ENCODE assay signal across 8 cellular contexts in genomic region chr7:29806131-29806792, GRCh38. TPM values are rescaled to one million over a fixed set of nuclear protein-coding genes. Genes with fewer than 3 reads are reported as not detected.
DNase-seq lines count a peak whose midpoint lies in the region; ATAC-seq, FAIRE-seq and TF ChIP-seq lines count a peak whose summit lies in the region.

Gene WIPF3 (plus strand): TSS chr7:29806508. CDS start chr7:29834725, 28,217 bp downstream.

- H3K27ac Mint-ChIP-seq in activated CD8-positive, alpha-beta memory T cell treated with anti-CD3 and anti-CD28 coated beads, Interleukin-2, amount 10 ng/mL, durations not matched to agents 7 days and 5 days: no peak within 1 kb of the TSS

- peak within 1 kb of the TSS; percentile 33 for H3K4me3 ChIP-seq in astrocyte of the cerebellum (ENCODE audit: low read depth, low read length)
- H3K4me3 ChIP-seq in small intestine (ENCODE audit: low read depth in 1 of 2, low read length in 2 of 2): peak within 1 kb of the TSS; percentile 8 to 64

- H3K27ac ChIP-seq in small intestine (ENCODE audit: low read depth in 1 of 2, low read length in 1 of 2): peak within 1 kb of the TSS in 1 of 2 donors; percentile 27

- TF ChIP-seq CTCF in astrocyte of the cerebellum (IDR thresholded peaks at IDR 0.05; ENCODE audit: low read depth, low read length, missing control alignments): no peak

- H3K4me3 Mint-ChIP-seq in activated CD8-positive, alpha-beta memory T cell treated with anti-CD3 and anti-CD28 coated beads, Interleukin-2, amount 10 ng/mL, durations not matched to agents 7 days and 5 days: no peak within 1 kb of the TSS

- DNase-seq in activated CD8-positive, alpha-beta memory T cell treated with anti-CD3 and anti-CD28 coated beads, Interleukin-2, amount 10 ng/mL, durations not matched to agents 7 days and 5 days: no peak
- DNase-seq in activated CD8-positive, alpha-beta memory T cell treated with anti-CD3 and anti-CD28 coated beads for 24 hours: no peak
- no peak for DNase-seq in astrocyte of the cerebellum (ENCODE audit: low read depth)
- peak; percentile 32 for DNase-seq in inferior parietal cortex (ENCODE audit: extremely low spot score)
- peak; percentile 75 for DNase-seq in small intestine
- DNase-seq in activated effector memory CD4-positive, alpha-beta T cell treated with Interleukin-2 at 50 U/mL for 16 hours: no peak
- DNase-seq in effector CD8-positive, alpha-beta T cell (lab: John Stamatoyannopoulos, UW): no peak
- no peak for DNase-seq in cortex of kidney (lab: John Stamatoyannopoulos, UW)

- peak; percentile 40 for ATAC-seq in activated CD8-positive, alpha-beta memory T cell treated with anti-CD3 and anti-CD28 coated beads, Interleukin-2, amount 10 ng/mL, durations not matched to agents 7 days and 5 days

- no peaks in the 10 kb centered on the region for H3K36me3 Mint-ChIP-seq in activated CD8-positive, alpha-beta memory T cell treated with anti-CD3 and anti-CD28 coated beads, Interleukin-2, amount 10 ng/mL, durations not matched to agents 7 days and 5 days

- peaks cover 7% of the 10 kb centered on the region for H3K4me1 Mint-ChIP-seq in activated CD8-positive, alpha-beta memory T cell treated with anti-CD3 and anti-CD28 coated beads, Interleukin-2, amount 10 ng/mL, durations not matched to agents 7 days and 5 days

- H3K9me3 ChIP-seq in small intestine (ENCODE audit: control insufficient read depth, low read depth): no peaks in the 10 kb centered on the region

- CTCF ChIA-PET in activated CD8-positive, alpha-beta memory T cell treated with anti-CD3 and anti-CD28 coated beads, Interleukin-2, amount 10 ng/mL, durations not matched to agents 7 days and 5 days (lab: Charles Lee): no interaction called here

- no peaks in the 10 kb centered on the region for H3K9me3 Mint-ChIP-seq in activated CD8-positive, alpha-beta memory T cell treated with anti-CD3 and anti-CD28 coated beads, Interleukin-2, amount 10 ng/mL, durations not matched to agents 7 days and 5 days (ENCODE audit: low read depth)

- in situ Hi-C loops in astrocyte of the cerebellum (cut with HindIII; ENCODE audit: low sequenced_read_pairs): no loop called here

- FAIRE-seq in small intestine (lab: Jason Lieb, UNC): no peak

- H3K36me3 ChIP-seq in small intestine (ENCODE audit: control insufficient read depth in 2 of 2, insufficient read depth in 2 of 2, low read length in 2 of 2): no peaks in the 10 kb centered on the region

- WGBS in small intestine, 3 donors: 2 to 3% (median 3%) methylated on average over 36 to 77 of the region's 77 CpGs

- peaks cover 76% of the 10 kb centered on the region for H3K27me3 Mint-ChIP-seq in activated CD8-positive, alpha-beta memory T cell treated with anti-CD3 and anti-CD28 coated beads, Interleukin-2, amount 10 ng/mL, durations not matched to agents 7 days and 5 days

- peaks cover 0 to 26% of the 10 kb centered on the region in 2 donors for H3K27me3 ChIP-seq in small intestine (ENCODE audit: control insufficient read depth in 2 of 2, insufficient read depth in 2 of 2, low read length in 2 of 2)

- H3K4me1 ChIP-seq in small intestine (ENCODE audit: control insufficient read depth in 2 of 2, insufficient read depth in 1 of 2, low read depth in 1 of 2, low read length in 1 of 2): peaks cover 0 to 3% of the 10 kb centered on the region in 2 donors

RNA-seq across cellular contexts. Expression of gene WIPF3, which starts in this region (rescaled TPM):
- not detected for total RNA-seq in activated CD8-positive, alpha-beta memory T cell treated with anti-CD3 and anti-CD28 coated beads, Interleukin-2, amount 10 ng/mL, durations not matched to agents 7 days and 5 days
- polyA plus RNA-seq in small intestine: 1 to 10 TPM; 1.1 to 1.8 (median 1.6) TPM

Comparison
In these comparisons a context has a peak if more than half of its experiments do, and no peak if none do; other contexts are left out.
1. Peak in ATAC-seq in activated CD8-positive, alpha-beta memory T cell treated with anti-CD3 and anti-CD28 coated beads, Interleukin-2, amount 10 ng/mL, durations not matched to agents 7 days and 5 days; RNA of the gene not detected or under 1 TPM.
2. DNase-seq: peak in inferior parietal cortex (single experiment) and small intestine (single experiment); none in activated CD8-positive, alpha-beta memory T cell treated with anti-CD3 and anti-CD28 coated beads, Interleukin-2, amount 10 ng/mL, durations not matched to agents 7 days and 5 days (single experiment), activated CD8-positive, alpha-beta memory T cell treated with anti-CD3 and anti-CD28 coated beads for 24 hours (single experiment), astrocyte of the cerebellum (single experiment), activated effector memory CD4-positive, alpha-beta T cell treated with Interleukin-2 at 50 U/mL for 16 hours (single experiment), effector CD8-positive, alpha-beta T cell (single experiment) and cortex of kidney (single experiment).